In the genomic region with DNA sequence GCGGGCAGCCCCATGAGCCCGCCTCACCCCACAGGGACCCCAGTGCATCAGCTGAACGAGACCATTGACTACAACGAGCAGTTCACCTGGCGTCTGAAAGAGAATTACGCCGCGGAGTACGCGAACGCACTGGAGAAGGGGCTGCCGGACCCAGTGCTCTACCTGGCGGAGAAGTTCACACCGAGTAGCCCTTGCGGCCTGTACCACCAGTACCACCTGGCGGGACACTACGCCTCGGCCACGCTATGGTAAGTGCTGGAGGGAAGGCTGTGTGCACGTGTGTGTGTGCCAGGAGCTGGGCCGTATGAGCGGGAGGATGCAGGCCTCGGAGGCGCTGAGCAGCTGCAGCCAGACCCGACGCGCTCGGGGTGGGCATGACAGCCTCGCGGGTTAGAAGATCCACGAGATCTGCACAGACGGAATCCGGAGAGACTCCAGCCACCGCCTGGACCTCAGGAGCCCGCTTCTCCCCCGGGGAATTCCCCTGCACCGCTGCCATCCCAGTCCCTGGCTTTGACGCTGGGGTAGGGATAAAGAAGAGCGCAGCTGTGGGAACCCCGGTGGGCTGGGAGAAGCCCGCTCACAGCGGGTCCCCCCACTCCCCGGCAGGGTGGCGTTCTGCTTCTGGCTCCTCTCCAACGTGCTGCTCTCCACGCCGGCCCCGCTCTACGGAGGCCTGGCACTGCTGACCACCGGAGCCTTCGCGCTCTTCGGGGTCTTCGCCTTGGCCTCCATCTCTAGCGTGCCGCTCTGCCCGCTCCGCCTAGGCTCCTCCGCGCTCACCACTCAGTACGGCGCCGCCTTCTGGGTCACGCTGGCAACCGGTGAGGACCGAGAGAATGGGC, we compare ENCODE assay signal across 15 cellular contexts. TPM values are rescaled to one million over a fixed set of nuclear protein-coding genes. Genes with fewer than 3 reads are reported as not detected.
DNase-seq lines count a peak whose midpoint lies in the region; ATAC-seq and TF ChIP-seq lines count a peak whose summit lies in the region.
"Had no signal": no experiment of that assay in that cellular context is flagged by ENCODE, and none has a peak within 500 bp of the region (broad histone marks: within the 10 kb centered on the region; RNA-seq: fewer than 3 reads in every experiment).

No MANE protein-coding gene starts in this region.

- POLR2A ChIA-PET in CD4-positive, alpha-beta memory T cell (lab: Charles Lee; ENCODE audit: partially characterized antibody), result no interaction called here
- POLR2A ChIA-PET in IMR-90 (lab: Charles Lee; ENCODE audit: unreplicated experiment), result no interaction called here

- peak overlapping the region; percentile 28 for H2AK9ac ChIP-seq in IMR-90 (replicated peaks; ENCODE audit: low read depth, low read length, poor library complexity)

- peaks cover 47% of the 10 kb centered on the region for H3K4me1 ChIP-seq in CD4-positive, alpha-beta memory T cell (ENCODE audit: insufficient read depth, low read length)
- H3K4me1 ChIP-seq in IMR-90 (ENCODE audit: control insufficient read depth, insufficient read depth, low read length), result peaks cover under 1% of the 10 kb centered on the region
- H3K4me1 ChIP-seq in esophagus (ENCODE audit: control insufficient read depth in 2 of 2, insufficient read depth in 2 of 2, low read length in 1 of 2), result peaks cover 11 to 32% of the 10 kb centered on the region in 2 donors
- no peaks in the 10 kb centered on the region for H3K4me1 ChIP-seq in neural progenitor cell

- H3K9ac ChIP-seq in IMR-90 (ENCODE audit: low read depth, low read length) (no peak overlapping the region), neural progenitor cell (no peak overlapping the region)

- no peaks in the 10 kb centered on the region for H4K20me1 ChIP-seq in IMR-90 (ENCODE audit: insufficient read depth, low read length)
- H4K20me1 ChIP-seq in neural progenitor cell (ENCODE audit: low read depth), result peaks cover 27% of the 10 kb centered on the region

- no peak overlapping the region for H3K27ac ChIP-seq in CD4-positive, alpha-beta memory T cell (ENCODE audit: low read depth, low read length)
- H3K27ac ChIP-seq in IMR-90 (ENCODE audit: insufficient read depth, low read length) (no peak overlapping the region), esophagus (ENCODE audit: low read depth in 2 of 2, low read length in 1 of 2) (no peak overlapping the region), neural progenitor cell (no peak overlapping the region)
- H3K27ac ChIP-seq: esophagus squamous epithelium, right atrium auricular region had no signal

- H3K18ac ChIP-seq in IMR-90 (ENCODE audit: low read depth, low read length), result no peak overlapping the region

- no peak overlapping the region for H2BK15ac ChIP-seq in IMR-90 (ENCODE audit: low read depth, low read length)

- TF ChIP-seq RAD21 in IMR-90 (IDR thresholded peaks at IDR 0.05; ENCODE audit: low read length), result no peak

- in situ Hi-C loops in IMR-90 (cut with MboI; ENCODE audit: low sequenced_read_pairs), result no loop called here

- no peak for DNase-seq in CD4-positive, alpha-beta memory T cell
- DNase-seq in IMR-90 (no peak), neural progenitor cell (ENCODE audit: low spot score) (peak; percentile 12), epidermal melanocyte (ENCODE audit: insufficient read length, low spot score) (no peak), SK-N-DZ (ENCODE audit: low spot score) (no peak), NCI-H1436 treated with DMSO at 0.1 percent for 48 hours (lab: John Stamatoyannopoulos, UW) (no peak)
- DNase-seq: esophagus squamous epithelium had no signal

- H3K4me3 ChIP-seq in CD4-positive, alpha-beta memory T cell (ENCODE audit: low read length in 2 of 2), result no peak overlapping the region
- H3K4me3 ChIP-seq in IMR-90 (ENCODE audit: insufficient read depth, low read depth, low read length) (no peak overlapping the region), esophagus (ENCODE audit: low read depth in 1 of 2, low read length in 2 of 2) (peak overlapping the region; percentile 8 to 16), neural progenitor cell (no peak overlapping the region)
- H3K4me3 ChIP-seq: HAP-1 had no signal

- no peak overlapping the region for H2BK120ac ChIP-seq in IMR-90 (ENCODE audit: low read depth, low read length)

- H3K4me2 ChIP-seq in IMR-90 (ENCODE audit: low read depth, low read length) (no peak overlapping the region; the same call in 1 of the 2 replicates), neural progenitor cell (no peak overlapping the region)

- H3K36me3 ChIP-seq in CD4-positive, alpha-beta memory T cell (ENCODE audit: insufficient read depth, low read length), result no peaks in the 10 kb centered on the region
- H3K36me3 ChIP-seq in IMR-90 (ENCODE audit: control insufficient read depth, insufficient read depth, low read length) (no peaks in the 10 kb centered on the region), esophagus (ENCODE audit: control insufficient read depth in 2 of 2, insufficient read depth in 2 of 2, low read length in 1 of 2) (peaks cover 0 to 19% of the 10 kb centered on the region in 2 donors), neural progenitor cell (no peaks in the 10 kb centered on the region)
- H3K36me3 ChIP-seq: HAP-1, right atrium auricular region had no signal

- 17% methylated on average over 28 of the region's 66 CpGs; no CpG with 5 or more reads in 1 of the 2 experiments for WGBS in IMR-90 (ENCODE audit: extremely low coverage in 2 of 2, insufficient read length in 1 of 2), 2 experiments
- 9 to 10% methylated on average over 65 to 66 of the region's 66 CpGs for WGBS in esophagus, 2 donors

- H3K4ac ChIP-seq in IMR-90 (ENCODE audit: low read depth, low read length), result no peak overlapping the region

- H3K4me3 Mint-ChIP-seq in CD4-positive, alpha-beta memory T cell, result peak overlapping the region; percentile 53 to 94 (median 84)
- H3K4me3 Mint-ChIP-seq in neural progenitor cell, result peak overlapping the region; percentile 53

- H3K9me3 ChIP-seq in CD4-positive, alpha-beta memory T cell (ENCODE audit: control insufficient read depth in 1 of 2, low read length in 2 of 2), result no peaks in the 10 kb centered on the region
- H3K9me3 ChIP-seq in IMR-90 (ENCODE audit: control insufficient read depth, insufficient read depth, low read length) (no peaks in the 10 kb centered on the region), esophagus (ENCODE audit: control insufficient read depth in 2 of 2, insufficient read depth in 1 of 2, low read depth in 1 of 2, low read length in 1 of 2) (peaks cover 0 to 3% of the 10 kb centered on the region in 2 donors), neural progenitor cell (ENCODE audit: low read depth) (no peaks in the 10 kb centered on the region)
- H3K9me3 ChIP-seq: esophagus squamous epithelium, HAP-1, right atrium auricular region had no signal

- no peak for TF ChIP-seq CTCF in IMR-90 (conservative IDR thresholded peaks at IDR 0.05; ENCODE audit: low read depth, low read length)
- TF ChIP-seq CTCF in neural progenitor cell (IDR thresholded peaks at IDR 0.05), result no peak

- no peak overlapping the region for H3K14ac ChIP-seq in IMR-90 (replicated peaks; ENCODE audit: low read depth, low read length)

- H2BK5ac ChIP-seq in IMR-90 (ENCODE audit: low read depth, low read length, poor library complexity, severe bottlenecking), result no peak overlapping the region

- dilution Hi-C loops in IMR-90 (cut with HindIII; ENCODE audit: low sequenced_read_pairs, unreplicated experiment), result no loop called here

- H3K79me2 ChIP-seq in neural progenitor cell (ENCODE audit: low read depth), result no peaks in the 10 kb centered on the region

- no peak overlapping the region; the same call in 1 of the 2 replicates for H3K23ac ChIP-seq in IMR-90 (ENCODE audit: low read depth, low read length)

- intact Hi-C loops in CD4-positive, alpha-beta memory T cell (cut with micrococcal nuclease), result loop anchor here (5.0 kb wide), 1 partner anchor 71 kb away; the partner anchor contains the start of gene SHF
- intact Hi-C loops in IMR-90 (cut with micrococcal nuclease), result loop anchor here (5.0 kb wide), 1 partner anchor 264 kb away; no protein-coding TSS in a partner anchor

- peaks cover 26 to 62% (median 48%) of the 10 kb centered on the region in 4 donors for H3K4me1 Mint-ChIP-seq in CD4-positive, alpha-beta memory T cell
- H3K4me1 Mint-ChIP-seq in neural progenitor cell, result peaks cover 25% of the 10 kb centered on the region

- H4K91ac ChIP-seq in IMR-90 (ENCODE audit: insufficient read depth, low read depth, low read length), result no peak overlapping the region

- H4K8ac ChIP-seq in IMR-90 (ENCODE audit: low read depth in 2 of 2, low read length in 2 of 2), result no peak overlapping the region

- no peaks in the 10 kb centered on the region for H3K79me1 ChIP-seq in IMR-90 (ENCODE audit: low read depth in 1 of 2, low read length in 2 of 2)

- no peak overlapping the region for H2AK5ac ChIP-seq in IMR-90 (ENCODE audit: low read depth, low read length)

- H3K27me3 Mint-ChIP-seq in CD4-positive, alpha-beta memory T cell, result peaks cover 61 to 68% of the 10 kb centered on the region in 2 donors
- H3K27me3 Mint-ChIP-seq in neural progenitor cell (ENCODE audit: insufficient read depth, low read depth), result peaks cover 66% of the 10 kb centered on the region

- H2BK20ac ChIP-seq in IMR-90 (ENCODE audit: low read depth, low read length), result no peak overlapping the region

- no peak overlapping the region for H4K5ac ChIP-seq in IMR-90 (ENCODE audit: low read depth, low read length)

- no peak overlapping the region for H3K27ac Mint-ChIP-seq in CD4-positive, alpha-beta memory T cell
- H3K27ac Mint-ChIP-seq in neural progenitor cell, result no peak overlapping the region
- H3K27ac Mint-ChIP-seq: CD14-positive monocyte had no signal

- ATAC-seq in IMR-90 (ENCODE audit: low read depth), result no peak
- ATAC-seq in GM18873 (IDR thresholded peaks at IDR 0.05; ENCODE audit: low FRiP score, unreplicated experiment), result no peak

- no peak overlapping the region for H3K56ac ChIP-seq in IMR-90 (ENCODE audit: extremely low read depth, insufficient read depth, low read length)

- peaks cover 59% of the 10 kb centered on the region for H3K27me3 ChIP-seq in CD4-positive, alpha-beta memory T cell (ENCODE audit: insufficient read depth, low read length)
- H3K27me3 ChIP-seq in IMR-90 (ENCODE audit: control insufficient read depth, insufficient read depth, low read length), result peaks cover 61% of the 10 kb centered on the region
- H3K27me3 ChIP-seq in esophagus (ENCODE audit: control insufficient read depth in 1 of 2, insufficient read depth in 2 of 2, low read length in 2 of 2), result peaks cover 0 to 21% of the 10 kb centered on the region in 2 donors
- peaks cover 97% of the 10 kb centered on the region for H3K27me3 ChIP-seq in neural progenitor cell

- BruUV-seq in IMR-90 (replicated peaks; lab: Mats Ljungman, UMichigan), result no TSS peak

- H3F3A ChIP-seq in neural progenitor cell (ENCODE audit: low read depth), result no peaks in the 10 kb centered on the region

- peaks cover 0 to 6% (median 0%) of the 10 kb centered on the region in 8 donors for H3K9me3 Mint-ChIP-seq in CD4-positive, alpha-beta memory T cell
- H3K9me3 Mint-ChIP-seq in neural progenitor cell, result peaks cover 2% of the 10 kb centered on the region

- CTCF ChIA-PET in CD4-positive, alpha-beta memory T cell (lab: Charles Lee; ENCODE audit: partially characterized antibody), result no interaction called here
- CTCF ChIA-PET in IMR-90 (lab: Yijun Ruan, JAX), result no interaction called here

- no peaks in the 10 kb centered on the region for H3K9me1 ChIP-seq in IMR-90 (ENCODE audit: insufficient read depth, low read length)

- no peaks in the 10 kb centered on the region for H3K36me3 Mint-ChIP-seq in CD4-positive, alpha-beta memory T cell
- no peaks in the 10 kb centered on the region for H3K36me3 Mint-ChIP-seq in neural progenitor cell

- H2AFZ ChIP-seq in IMR-90 (replicated peaks; ENCODE audit: low read length, poor library complexity), result peak overlapping the region; percentile 72
- H2AFZ ChIP-seq in neural progenitor cell (replicated peaks), result no peak overlapping the region

- TF ChIP-seq POLR2A in IMR-90 (IDR thresholded peaks at IDR 0.05; ENCODE audit: low read depth, low read length), result no peak

RNA-seq across cellular contexts. Expression of gene DUOXA2, which starts 2.6 kb away (rescaled TPM):
- total RNA-seq in CD4-positive, alpha-beta memory T cell, result not detected
- not detected for polyA plus RNA-seq in CD4-positive, alpha-beta memory T cell
- total RNA-seq in IMR-90 (2012; rRNA removed), result not detected in 2 replicates
- not detected in 2 replicates for polyA plus RNA-seq in IMR-90 (2012; rRNA removed)
- polyA plus RNA-seq in IMR-90 (2012; cell fraction: cytosol; rRNA removed), result not detected in 2 replicates
- 0.03 TPM in 1 of 2 replicates, not detected in the other for polyA plus RNA-seq in IMR-90 (2012; cell fraction: nucleus; rRNA removed; ENCODE audit: low replicate concordance)
- 10 to 100 TPM in 1 of 2 donors, 1 to 10 TPM in 1; 8.4 to 39.1 TPM for polyA plus RNA-seq in esophagus
- total RNA-seq in neural progenitor cell (ENCODE audit: low replicate concordance), result not detected in 2 replicates
- polyA plus RNA-seq in SK-N-DZ (2014; cell fraction: cytosol; rRNA removed), result not detected in 2 replicates
- not detected in 2 replicates for polyA plus RNA-seq in SK-N-DZ (2014; cell fraction: nucleus; rRNA removed)
- total RNA-seq: bronchial epithelial cell, mononuclear cell, right atrium auricular region, subcutaneous adipose tissue had no signal
- polyA plus RNA-seq: CD14-positive monocyte had no signal

RNA-seq across cellular contexts. Expression of gene DUOX2, which starts 2.7 kb away (rescaled TPM):
- under 1 TPM; 0.06 TPM for total RNA-seq in CD4-positive, alpha-beta memory T cell
- under 1 TPM in 1 of 2 donors, not detected in 1; 0.02 TPM for polyA plus RNA-seq in CD4-positive, alpha-beta memory T cell
- not detected in 2 replicates for total RNA-seq in IMR-90 (2012; rRNA removed)
- 0.03 TPM in 1 of 2 replicates, not detected in the other for polyA plus RNA-seq in IMR-90 (2012; rRNA removed)
- under 0.01 TPM in 1 of 2 replicates, not detected in the other for polyA plus RNA-seq in IMR-90 (2012; cell fraction: cytosol; rRNA removed)
- polyA plus RNA-seq in IMR-90 (2012; cell fraction: nucleus; rRNA removed; ENCODE audit: low replicate concordance), result 0.08 and 0.22 TPM in 2 replicates
- 10 to 100 TPM; 15.8 to 26.3 TPM for polyA plus RNA-seq in esophagus
- total RNA-seq in neural progenitor cell (ENCODE audit: low replicate concordance), result not detected in 2 replicates
- polyA plus RNA-seq in SK-N-DZ (2014; cell fraction: cytosol; rRNA removed), result not detected in 2 replicates
- 0.02 and 0.07 TPM in 2 replicates for polyA plus RNA-seq in SK-N-DZ (2014; cell fraction: nucleus; rRNA removed)
- polyA plus RNA-seq: CD14-positive monocyte had no signal

RNA-seq across cellular contexts. Expression of gene DUOXA1, which starts 13.0 kb away (rescaled TPM):
- under 1 TPM; 0.23 to 0.97 TPM for total RNA-seq in CD4-positive, alpha-beta memory T cell
- polyA plus RNA-seq in CD4-positive, alpha-beta memory T cell, result not detected
- not detected in 2 replicates for total RNA-seq in IMR-90 (2012; rRNA removed)
- 0.02 TPM in 1 of 2 replicates, not detected in the other for polyA plus RNA-seq in IMR-90 (2012; rRNA removed)
- 0.02 and 0.10 TPM in 2 replicates for polyA plus RNA-seq in IMR-90 (2012; cell fraction: cytosol; rRNA removed)
- polyA plus RNA-seq in IMR-90 (2012; cell fraction: nucleus; rRNA removed; ENCODE audit: low replicate concordance), result 0.06 and 0.07 TPM in 2 replicates
- 100 to 1,000 TPM; 145 to 174 TPM for polyA plus RNA-seq in esophagus
- not detected in 2 replicates for total RNA-seq in neural progenitor cell (ENCODE audit: low replicate concordance)
- polyA plus RNA-seq in SK-N-DZ (2014; cell fraction: cytosol; rRNA removed), result not detected in 2 replicates
- polyA plus RNA-seq in SK-N-DZ (2014; cell fraction: nucleus; rRNA removed), result not detected in 2 replicates
- polyA plus RNA-seq: CD14-positive monocyte had no signal

RNA-seq across cellular contexts. Expression of gene DUOX1, which starts 13.1 kb away (rescaled TPM):
- under 1 TPM; 0.06 to 0.19 TPM for total RNA-seq in CD4-positive, alpha-beta memory T cell
- 1 to 10 TPM in 1 of 2 donors, under 1 TPM in 1; 0.19 to 2.9 TPM for polyA plus RNA-seq in CD4-positive, alpha-beta memory T cell
- total RNA-seq in IMR-90 (2012; rRNA removed) (not detected in 2 replicates), neural progenitor cell (ENCODE audit: low replicate concordance) (0.09 and 0.30 TPM in 2 replicates)
- polyA plus RNA-seq in IMR-90 (2012; rRNA removed) (not detected in 2 replicates), esophagus (100 to 1,000 TPM in 1 of 2 donors, 10 to 100 TPM in 1; 64.7 to 111 TPM)
- 0.01 TPM in 1 of 2 replicates, not detected in the other for polyA plus RNA-seq in IMR-90 (2012; cell fraction: cytosol; rRNA removed)
- 0.02 TPM in 2 replicates for polyA plus RNA-seq in IMR-90 (2012; cell fraction: nucleus; rRNA removed; ENCODE audit: low replicate concordance)
- 0.10 TPM in 1 of 2 replicates, not detected in the other for polyA plus RNA-seq in SK-N-DZ (2014; cell fraction: cytosol; rRNA removed)
- polyA plus RNA-seq in SK-N-DZ (2014; cell fraction: nucleus; rRNA removed), result 0.09 and 0.30 TPM in 2 replicates

Comparison
In these comparisons a context has a peak if more than half of its experiments do, and no peak if none do; other contexts are left out.
1. H3K4me3 ChIP-seq: peak in esophagus (2 of 2); none in CD4-positive, alpha-beta memory T cell (0 of 2), IMR-90 (single experiment) and neural progenitor cell (single experiment).